Comparison of ENCODE assay signal across 11 cellular contexts in genomic region chr15:39553947-39554731, GRCh38.
A peak's percentile ranks its signal among the peaks of the same experiment; 100 is the strongest.
DNase-seq lines count a peak whose midpoint lies in the region; ATAC-seq, FAIRE-seq and TF ChIP-seq lines count a peak whose summit lies in the region.
"Had no signal": no experiment of that assay in that cellular context is flagged by ENCODE, and none has a peak within 500 bp of the region (broad histone marks: within the 10 kb centered on the region; RNA-seq: fewer than 3 reads in every experiment).

No MANE protein-coding gene starts in this region.

- H3K4me1 ChIP-seq in muscle layer of colon (ENCODE audit: insufficient read depth, low read length) = peaks cover 49% of the 10 kb centered on the region
- H3K4me1 ChIP-seq: lower lobe of right lung had no signal

- H3K27ac ChIP-seq in muscle layer of colon (ENCODE audit: low read depth, low read length) = peak overlapping the region; percentile 70
- H3K27ac ChIP-seq: lower lobe of right lung, thoracic aorta had no signal

- no peak overlapping the region for H3K9ac ChIP-seq in muscle layer of colon (ENCODE audit: low read length)

- no peak for TF ChIP-seq POLR2A in H54 (IDR thresholded peaks at IDR 0.05; ENCODE audit: low read depth, low read length)

- ATAC-seq in HG02870 (IDR thresholded peaks at IDR 0.05; ENCODE audit: unreplicated experiment) (peak; percentile 67), HG03159 (IDR thresholded peaks at IDR 0.05; ENCODE audit: unreplicated experiment) (no peak), HG03571 (IDR thresholded peaks at IDR 0.05; ENCODE audit: unreplicated experiment) (no peak), GM21360 (IDR thresholded peaks at IDR 0.05; ENCODE audit: unreplicated experiment) (no peak)
- ATAC-seq: lower lobe of right lung had no signal

- TF ChIP-seq CTCF in GM12864 (IDR thresholded peaks at IDR 0.05; ENCODE audit: low read depth, low read length, missing control alignments) = no peak

- H3K9me3 ChIP-seq in muscle layer of colon (ENCODE audit: low read length) = no peaks in the 10 kb centered on the region
- H3K9me3 ChIP-seq: lower lobe of right lung, thoracic aorta had no signal

- H3K36me3 ChIP-seq in muscle layer of colon (ENCODE audit: insufficient read depth, low read length) = no peaks in the 10 kb centered on the region
- H3K36me3 ChIP-seq: lower lobe of right lung, thoracic aorta had no signal

- DNase-seq in GM12864 (ENCODE audit: low read depth) (peak; percentile 8), NCI-H2171 treated with DMSO at 0.1 percent for 48 hours (lab: John Stamatoyannopoulos, UW) (peak; percentile 83), H54 (ENCODE audit: insufficient read length, low spot score) (no peak)
- DNase-seq: CD4-positive, alpha-beta T cell; lower lobe of right lung had no signal

- no peaks in the 10 kb centered on the region for H3K27me3 ChIP-seq in muscle layer of colon (ENCODE audit: control insufficient read depth in 1 of 2, insufficient read depth in 2 of 2, low read length in 2 of 2)

- no peak overlapping the region for H3K4me3 ChIP-seq in GM12864 (ENCODE audit: low read depth, low read length)
- H3K4me3 ChIP-seq in muscle layer of colon (ENCODE audit: low read depth in 1 of 2, low read length in 2 of 2) = no peak overlapping the region
- H3K4me3 ChIP-seq: lower lobe of right lung, thoracic aorta had no signal

- no peak for FAIRE-seq in H54 (lab: Jason Lieb, UNC)
